9 cellular contexts compared by ENCODE assay signal in the genomic region with DNA sequence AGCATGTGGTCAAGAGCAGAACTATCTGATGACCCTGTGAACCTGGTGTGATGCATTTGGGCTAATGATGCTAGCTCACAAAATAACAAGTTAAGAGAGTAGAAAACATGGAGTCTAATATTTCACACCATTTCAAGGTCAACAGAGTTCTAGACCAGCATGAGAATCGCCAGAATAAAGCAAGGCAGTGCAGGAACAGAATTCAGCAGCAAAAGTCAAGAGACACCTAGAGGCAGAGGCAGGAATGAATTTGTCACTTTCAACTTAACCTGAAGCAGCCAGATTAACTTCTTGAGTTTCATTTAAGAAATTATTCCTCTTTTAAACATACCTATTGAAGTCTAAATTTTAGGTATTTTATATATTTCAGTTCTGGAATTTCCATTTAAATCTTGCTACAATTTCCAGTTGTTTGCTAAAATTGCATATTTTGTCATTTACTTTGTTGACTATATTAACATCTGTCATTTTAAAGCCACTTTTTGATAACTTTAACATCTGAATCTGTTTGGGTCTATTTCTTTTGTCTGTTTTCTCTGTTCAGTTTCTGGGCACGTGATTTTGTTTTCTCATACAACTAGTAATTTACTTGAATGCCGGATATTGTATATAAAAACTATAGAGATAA.
DNase-seq lines count a peak whose midpoint lies in the region; FAIRE-seq and TF ChIP-seq lines count a peak whose summit lies in the region.
"Had no signal": no experiment of that assay in that cellular context is flagged by ENCODE, and none has a peak within 500 bp of the region (broad histone marks: within the 10 kb centered on the region; RNA-seq: fewer than 3 reads in every experiment).

No MANE protein-coding gene starts in this region.

- no peaks in the 10 kb centered on the region for H3K36me3 ChIP-seq in parathyroid adenoma (ENCODE audit: control insufficient read depth, insufficient read depth, low read length)

- peaks cover 60% of the 10 kb centered on the region for H3K4me1 ChIP-seq in parathyroid adenoma

- H3K79me2 ChIP-seq in parathyroid adenoma: no peaks in the 10 kb centered on the region

- no peak overlapping the region for H3K4me3 ChIP-seq in parathyroid adenoma (ENCODE audit: low read depth, low read length)
- H3K4me3 ChIP-seq: SK-N-MC had no signal

- peak; percentile 72 for TF ChIP-seq CTCF in parathyroid adenoma (IDR thresholded peaks at IDR 0.05)

- no peak for FAIRE-seq in HTR-8/SVneo (lab: Jason Lieb, UNC)

- H3K9ac ChIP-seq in parathyroid adenoma: no peak overlapping the region

- H2AFZ ChIP-seq in parathyroid adenoma: peak overlapping the region; percentile 59

- H3K4me2 ChIP-seq in parathyroid adenoma (ENCODE audit: low read length): no peak overlapping the region

- H3K27me3 ChIP-seq in parathyroid adenoma (ENCODE audit: control insufficient read depth, insufficient read depth, low read length): no peaks in the 10 kb centered on the region

- H3K9me3 ChIP-seq in parathyroid adenoma (ENCODE audit: control insufficient read depth, low read length): no peaks in the 10 kb centered on the region

- intact Hi-C loops in posterior cingulate gyrus (cut with DNase I): no loop called here

- DNase-seq in NCI-H1417 (lab: John Stamatoyannopoulos, UW) (peak in 2 of 3 experiments; percentile 12 to 40), NCI-H1417 treated with DMSO at 0.1 percent for 48 hours (lab: John Stamatoyannopoulos, UW) (no peak), HPDE6-E6E7 (ENCODE audit: extremely low spot score) (peak; percentile 19), amniotic epithelial cell (ENCODE audit: low read depth) (peak; percentile 16), hippocampal formation (lab: John Stamatoyannopoulos, UW) (no peak), posterior cingulate gyrus (no peak), HTR-8/SVneo (ENCODE audit: insufficient read length, low spot score) (no peak)

- peak overlapping the region; percentile 45 for H3K27ac ChIP-seq in parathyroid adenoma
- H3K27ac ChIP-seq: SK-N-MC had no signal

Comparison
In these comparisons a context has a peak if more than half of its experiments do, and no peak if none do; other contexts are left out.
1. DNase-seq: peak in NCI-H1417 (2 of 3), HPDE6-E6E7 (single experiment) and amniotic epithelial cell (single experiment); none in NCI-H1417 treated with DMSO at 0.1 percent for 48 hours (single experiment), hippocampal formation (0 of 2), posterior cingulate gyrus (0 of 10) and HTR-8/SVneo (single experiment).